ENCODE assay signal across 8 cellular contexts in the genomic region with DNA sequence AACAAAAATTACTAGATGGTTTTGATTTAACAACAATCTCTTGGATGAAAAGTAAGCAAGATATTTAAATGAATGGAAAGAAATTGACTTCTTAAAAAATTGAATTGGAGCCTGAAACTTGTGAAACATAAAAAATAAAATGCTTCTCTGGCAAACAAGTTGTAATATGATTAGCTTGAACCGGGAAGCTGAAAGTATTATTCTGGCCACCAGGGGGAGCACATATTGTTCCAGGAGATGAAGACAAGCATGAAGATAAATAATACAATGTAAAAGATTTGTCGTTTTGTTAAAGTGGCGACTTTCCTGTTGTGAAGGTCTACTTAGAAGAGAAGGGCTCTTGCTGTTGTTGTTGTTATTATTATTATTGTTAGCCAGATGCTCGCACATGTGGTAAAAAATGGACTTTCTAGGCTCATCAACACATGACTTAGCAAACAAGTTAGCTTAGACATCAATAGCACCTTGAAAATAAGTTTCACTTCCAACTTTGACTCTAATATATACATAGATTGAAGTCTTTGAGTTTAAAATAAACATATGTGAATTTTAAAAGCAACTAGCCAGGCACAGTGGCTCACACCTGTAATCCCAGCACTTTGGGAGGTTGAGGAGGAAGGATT. TPM values are rescaled to one million over a fixed set of nuclear protein-coding genes. Genes with fewer than 3 reads are reported as not detected.
DNase-seq lines count a peak whose midpoint lies in the region; ATAC-seq, FAIRE-seq and TF ChIP-seq lines count a peak whose summit lies in the region.

No MANE protein-coding gene starts in this region.

- H3K4me3 ChIP-seq in esophagus squamous epithelium: no peak overlapping the region

- ATAC-seq in GM21619 (IDR thresholded peaks at IDR 0.05; ENCODE audit: unreplicated experiment): no peak

- peak; percentile 46 for DNase-seq in CD1c-positive myeloid dendritic cell (ENCODE audit: extremely low spot score)
- peak; percentile 22 for DNase-seq in GM18507 (ENCODE audit: extremely low spot score, insufficient read length, low read depth)
- DNase-seq in NCI-H1417 (lab: John Stamatoyannopoulos, UW): peak; percentile 29 to 83 (median 44)
- DNase-seq in T-helper 2 cell treated with Interferon-gamma antibody and Interleukin-4, amounts not matched to agents 5 μg/mL and 100 μg/mL, for 36 hours (ENCODE audit: low spot score): peak; percentile 12
- DNase-seq in esophagus squamous epithelium (lab: John Stamatoyannopoulos, UW): no peak
- no peak for DNase-seq in progenitor cell of endocrine pancreas (ENCODE audit: low spot score, unreplicated experiment)
- DNase-seq in D341Med (ENCODE audit: low spot score): no peak

- peak; percentile 55 for FAIRE-seq in GM18507 (lab: Jason Lieb, UNC)

- no peaks in the 10 kb centered on the region for H3K9me3 ChIP-seq in esophagus squamous epithelium

- intact Hi-C loops in esophagus squamous epithelium (cut with DNase I): no loop called here

- TF ChIP-seq POLR2A in esophagus squamous epithelium (IDR thresholded peaks at IDR 0.05): no peak

- no peaks in the 10 kb centered on the region for H3K4me1 ChIP-seq in esophagus squamous epithelium

- H3K4me3 Mint-ChIP-seq in T-helper 2 cell treated with Interferon-gamma antibody and Interleukin-4, amounts not matched to agents 5 μg/mL and 100 μg/mL, for 36 hours: no peak overlapping the region
- no peak overlapping the region for H3K4me3 Mint-ChIP-seq in progenitor cell of endocrine pancreas (ENCODE audit: low read depth)

- no peaks in the 10 kb centered on the region for H3K36me3 Mint-ChIP-seq in T-helper 2 cell treated with Interferon-gamma antibody and Interleukin-4, amounts not matched to agents 5 μg/mL and 100 μg/mL, for 36 hours (ENCODE audit: low read depth)
- H3K36me3 Mint-ChIP-seq in progenitor cell of endocrine pancreas (ENCODE audit: insufficient read depth): no peaks in the 10 kb centered on the region

- H3K27me3 Mint-ChIP-seq in T-helper 2 cell treated with Interferon-gamma antibody and Interleukin-4, amounts not matched to agents 5 μg/mL and 100 μg/mL, for 36 hours (ENCODE audit: low read depth): peaks cover 32% of the 10 kb centered on the region
- H3K27me3 Mint-ChIP-seq in progenitor cell of endocrine pancreas: peaks cover 53% of the 10 kb centered on the region

- no peak overlapping the region for H3K27ac Mint-ChIP-seq in T-helper 2 cell treated with Interferon-gamma antibody and Interleukin-4, amounts not matched to agents 5 μg/mL and 100 μg/mL, for 36 hours
- H3K27ac Mint-ChIP-seq in progenitor cell of endocrine pancreas: no peak overlapping the region

- H3K36me3 ChIP-seq in esophagus squamous epithelium: no peaks in the 10 kb centered on the region

- H3K9me3 Mint-ChIP-seq in T-helper 2 cell treated with Interferon-gamma antibody and Interleukin-4, amounts not matched to agents 5 μg/mL and 100 μg/mL, for 36 hours: no peaks in the 10 kb centered on the region
- no peaks in the 10 kb centered on the region for H3K9me3 Mint-ChIP-seq in progenitor cell of endocrine pancreas (ENCODE audit: low read depth)

- TF ChIP-seq CTCF in esophagus squamous epithelium (IDR thresholded peaks at IDR 0.05) (peak; percentile 48 to 79 (median 60)), progenitor cell of endocrine pancreas (IDR thresholded peaks at IDR 0.05; ENCODE audit: unreplicated experiment) (peak; percentile 85)

- no peak overlapping the region for H3K27ac ChIP-seq in esophagus squamous epithelium

- H3K4me1 Mint-ChIP-seq in T-helper 2 cell treated with Interferon-gamma antibody and Interleukin-4, amounts not matched to agents 5 μg/mL and 100 μg/mL, for 36 hours (ENCODE audit: low read depth): no peaks in the 10 kb centered on the region
- H3K4me1 Mint-ChIP-seq in progenitor cell of endocrine pancreas (ENCODE audit: low read depth): no peaks in the 10 kb centered on the region

- H3K27me3 ChIP-seq in esophagus squamous epithelium: peaks cover 0 to 38% (median 2%) of the 10 kb centered on the region in 4 donors

- 1 to 6% methylated on average over 4 of the region's 4 CpGs for WGBS in esophagus squamous epithelium, 2 donors

RNA-seq across cellular contexts. Expression of a gene that starts 14.2 kb away (rescaled TPM):
- total RNA-seq in esophagus squamous epithelium (1 to 10 TPM in 1 of 4 donors, under 1 TPM in 1, not detected in 2; 0.19 to 2.0 TPM), progenitor cell of endocrine pancreas (1.3 and 3.3 TPM in 2 replicates)

Comparison
In these comparisons a context has a peak if more than half of its experiments do, and no peak if none do; other contexts are left out.
1. DNase-seq: peak in CD1c-positive myeloid dendritic cell (single experiment), GM18507 (single experiment), NCI-H1417 (3 of 3) and T-helper 2 cell treated with Interferon-gamma antibody and Interleukin-4, amounts not matched to agents 5 μg/mL and 100 μg/mL, for 36 hours (single experiment); none in esophagus squamous epithelium (single experiment), progenitor cell of endocrine pancreas (single experiment) and D341Med (single experiment).